Comparison of ENCODE assay signal across 1 cellular context in genomic region chr9:137255448-137256114, GRCh38.
A peak's percentile ranks its signal among the peaks of the same experiment; 100 is the strongest.
TF ChIP-seq lines count a peak whose summit lies in the region.

No MANE protein-coding gene starts in this region.

TF ChIP-seq in K562, 482 proteins besides CTCF, POLR2A, EP300 and RAD21:
- TF ChIP-seq NONO (IDR thresholded peaks at IDR 0.05; ENCODE audit: low read depth in 2 of 2, low read length in 1 of 2) (peak in 1 of 2 experiments; percentile 50; a peak in 1 of 4 replicates), YY1 (IDR thresholded peaks at IDR 0.05; ENCODE audit: borderline replicate concordance in 1 of 3, control insufficient read depth in 1 of 3, extremely low read depth in 1 of 3, insufficient read depth in 3 of 3, insufficient read length in 1 of 3, insufficient replicate concordance in 2 of 3, low read depth in 1 of 3, low read length in 2 of 3) (peak in 2 of 3 experiments; percentile 14 to 72), ELF1 (tag; IDR thresholded peaks at IDR 0.05) (peak; percentile 57; the same call in 1 of the 2 replicates), RB1 (IDR thresholded peaks at IDR 0.05; ENCODE audit: low read depth) (0 out of 2 replicates have a peak, but pooled peaks have one; percentile 2), NFIC (IDR thresholded peaks at IDR 0.05) (no peak), ZBTB7A (IDR thresholded peaks at IDR 0.05; ENCODE audit: borderline replicate concordance, control insufficient read depth, low read depth, low read length) (0 out of 2 replicates have a peak, but pooled peaks have one; percentile 2), SIN3B (IDR thresholded peaks at IDR 0.05; ENCODE audit: low read depth) (peak; percentile 1; the same call in 1 of the 2 replicates), TCF15 (CRISPR knock-in tag; IDR thresholded peaks at IDR 0.05) (no peak), HINFP (tag; conservative IDR thresholded peaks at IDR 0.05; ENCODE audit: low read depth) (peak; percentile 80), GABPA (tag; conservative IDR thresholded peaks at IDR 0.05; ENCODE audit: low read depth) (peak; percentile 87), NR2C2 (CRISPR knock-in tag; IDR thresholded peaks at IDR 0.05) (no peak), NR2C2 (tag; IDR thresholded peaks at IDR 0.05) (peak; percentile 44), SREBF2 (CRISPR knock-in tag; IDR thresholded peaks at IDR 0.05) (no peak), KLF10 (CRISPR knock-in tag; IDR thresholded peaks at IDR 0.05) (no peak), SMARCE1 (IDR thresholded peaks at IDR 0.05) (no peak), ZNF175 (CRISPR knock-in tag; IDR thresholded peaks at IDR 0.05; ENCODE audit: low read depth) (0 out of 2 replicates have a peak, but pooled peaks have one; percentile 43), E2F1 (CRISPR knock-in tag; IDR thresholded peaks at IDR 0.05) (peak; percentile 16; the same call in 1 of the 2 replicates), ZC3H8 (IDR thresholded peaks at IDR 0.05) (no peak), ZBTB11 (CRISPR knock-in tag; IDR thresholded peaks at IDR 0.05) (peak in 1 of 3 experiments; percentile 98; a peak in 2 of 6 replicates), RBFOX2 (IDR thresholded peaks at IDR 0.05; ENCODE audit: low read depth, low read length) (peak; percentile 19), ZBTB5 (IDR thresholded peaks at IDR 0.05) (no peak), ZNF76 (CRISPR knock-in tag; IDR thresholded peaks at IDR 0.05; ENCODE audit: borderline replicate concordance) (no peak), FIP1L1 (IDR thresholded peaks at IDR 0.05; ENCODE audit: low read depth, low read length, poor library complexity, severe bottlenecking) (peak; percentile 8), UBTF (IDR thresholded peaks at IDR 0.05; ENCODE audit: borderline replicate concordance in 1 of 2, low read depth in 2 of 2, low read length in 2 of 2) (0 out of 4 replicates have a peak, but pooled peaks of 1 of the 2 experiments have one; percentile 24), PHB (CRISPR knock-in tag; IDR thresholded peaks at IDR 0.05) (no peak), KDM5B (IDR thresholded peaks at IDR 0.05; ENCODE audit: insufficient replicate concordance, low read depth, low read length) (peak; percentile 32), MAZ (CRISPR knock-in tag; conservative IDR thresholded peaks at IDR 0.05 in 1 of 2, IDR thresholded peaks at IDR 0.05 in 1 of 2) (0 out of 4 replicates have a peak, but pooled peaks of 1 of the 2 experiments have one; percentile 4), ZSCAN29 (IDR thresholded peaks at IDR 0.05) (no peak), SIN3A (IDR thresholded peaks at IDR 0.05; ENCODE audit: borderline replicate concordance in 2 of 2, control insufficient read depth in 1 of 2, low read depth in 2 of 2, low read length in 2 of 2) (peak in 1 of 2 experiments; percentile 13; a peak in 2 of 4 replicates), ZNF408 (CRISPR knock-in tag; IDR thresholded peaks at IDR 0.05; ENCODE audit: low read depth) (no peak), NKRF (IDR thresholded peaks at IDR 0.05; ENCODE audit: borderline replicate concordance) (peak; percentile 45; the same call in 1 of the 2 replicates), ZNF121 (CRISPR knock-in tag; conservative IDR thresholded peaks at IDR 0.05) (no peak)
